8 cellular contexts compared by ENCODE assay signal in the genomic region with DNA sequence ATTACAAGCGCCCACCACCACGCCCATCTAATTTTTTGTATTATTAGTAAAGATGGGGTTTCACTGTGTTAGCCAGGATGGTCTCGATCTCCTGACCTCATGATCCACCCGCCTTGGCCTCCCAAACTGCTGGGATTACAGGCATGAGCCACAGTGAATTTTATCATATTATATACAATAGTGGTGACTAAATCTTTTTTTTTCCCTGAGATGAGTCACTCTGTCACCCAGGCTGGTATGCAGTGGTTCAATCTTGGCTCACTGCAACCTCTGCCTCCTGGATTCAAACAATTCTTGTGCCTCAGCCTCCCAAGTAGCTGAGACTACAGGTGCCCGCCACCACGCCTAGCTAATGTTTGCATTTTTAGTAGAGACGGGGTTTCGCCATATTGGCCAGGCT. TPM values are rescaled to one million over a fixed set of nuclear protein-coding genes. Genes with fewer than 3 reads are reported as not detected.
A peak's percentile ranks its signal among the peaks of the same experiment; 100 is the strongest.
DNase-seq lines count a peak whose midpoint lies in the region; ATAC-seq, FAIRE-seq and TF ChIP-seq lines count a peak whose summit lies in the region.
"Not testable (repeated sequence)": the region's sequence is repeated elsewhere in the genome, so short reads cannot be mapped to it uniquely, and the experiment has no call there.

No MANE protein-coding gene starts in this region.

- not testable (repeated sequence) for H2AFZ ChIP-seq in GM23248; mammary epithelial cell (ENCODE audit: low read depth, low read length); fibroblast of lung (ENCODE audit: low read length)

- H4K20me1 ChIP-seq in GM23248 (ENCODE audit: insufficient read depth); mammary epithelial cell (ENCODE audit: insufficient read depth, low read length); fibroblast of lung (ENCODE audit: control insufficient read depth, extremely low read depth, insufficient read depth, low read length): not testable (repeated sequence)

- H3K9me2 ChIP-seq in GM23248 (ENCODE audit: insufficient read depth) = not testable (repeated sequence)

- H3K27me3 ChIP-seq in GM23248 (replicated peaks; ENCODE audit: insufficient read depth); adipocyte (replicated peaks; ENCODE audit: control insufficient read depth, insufficient read depth, low read length); mammary epithelial cell (ENCODE audit: insufficient read depth, low read length); fibroblast of lung (ENCODE audit: control insufficient read depth, insufficient read depth, low read length): not testable (repeated sequence)

- ATAC-seq in A549 = peak in 1 of 2 experiments; percentile 46; a peak in 1 of 6 replicates

- not testable (repeated sequence) for TF ChIP-seq RAD21 in A549 (conservative IDR thresholded peaks at IDR 0.05 in 1 of 2, IDR thresholded peaks at IDR 0.05 in 1 of 2)

- dilution Hi-C loops in mammary epithelial cell (cut with HindIII; ENCODE audit: low sequenced_read_pairs) = not testable (repeated sequence)

- H3K27ac ChIP-seq in A549; GM23248; mammary epithelial cell (ENCODE audit: insufficient read depth, low read depth, low read length); fibroblast of lung (ENCODE audit: insufficient read depth, low read length): not testable (repeated sequence)

- not testable (repeated sequence) for TF ChIP-seq POLR2A in A549 (IDR thresholded peaks at IDR 0.05; ENCODE audit: low read length)

- intact Hi-C loops in mammary epithelial cell (cut with micrococcal nuclease) = not testable (repeated sequence)

- in situ Hi-C loops in GM23248 (cut with MboI); mammary epithelial cell (cut with MboI; ENCODE audit: low sequenced_read_pairs in 2 of 2): not testable (repeated sequence)

- not testable (repeated sequence) for TF ChIP-seq EP300 in A549 (IDR thresholded peaks at IDR 0.05)

- not testable (repeated sequence) for H3K4me1 ChIP-seq in A549; GM23248 (ENCODE audit: insufficient read depth); adipocyte (ENCODE audit: control insufficient read depth, insufficient read depth, low read length); mammary epithelial cell (ENCODE audit: insufficient read depth, low read length); fibroblast of lung (ENCODE audit: control insufficient read depth, extremely low read depth, insufficient read depth, low read length)

- not testable (repeated sequence) for H3K4me3 ChIP-seq in A549; GM23248; adipocyte (ENCODE audit: low read length); mammary epithelial cell (replicated peaks in 1 of 3; ENCODE audit: insufficient read depth in 1 of 3, low read depth in 2 of 3, low read length in 3 of 3); fibroblast of lung (replicated peaks in 1 of 4; ENCODE audit: control extremely low read depth in 1 of 4, insufficient read depth in 1 of 4, low read depth in 3 of 4, low read length in 4 of 4)

- not testable (repeated sequence) for H3K9ac ChIP-seq in GM23248; adipocyte (ENCODE audit: low read length); mammary epithelial cell (ENCODE audit: insufficient read depth, low read length); fibroblast of lung (ENCODE audit: insufficient read depth, low read length)

- FAIRE-seq in A549 (lab: Jason Lieb, UNC) = not testable (repeated sequence)

- H3F3A ChIP-seq in GM23248 (ENCODE audit: insufficient read depth) = not testable (repeated sequence)

- BruUV-seq in mammary epithelial cell (replicated peaks; lab: Mats Ljungman, UMichigan) = not testable (repeated sequence)

- DNase-seq in A549 (ENCODE audit: low read depth in 1 of 2, low spot score in 1 of 2) (peak in 1 of 2 experiments; percentile 15), GM23248 (peak; percentile 48), LHCN-M2 (ENCODE audit: low read depth) (peak; percentile 38), RPMI7951 (ENCODE audit: low read depth) (peak; percentile 15), adipocyte (ENCODE audit: low read depth) (peak; percentile 3), mammary epithelial cell (peak; percentile 43), fibroblast of lung (ENCODE audit: low read depth in 2 of 2) (peak; percentile 18 to 38), iris pigment epithelial cell (ENCODE audit: low read depth) (peak; percentile 51)

- not testable (repeated sequence) for H3K9me3 ChIP-seq in A549; GM23248 (ENCODE audit: low read depth); adipocyte (ENCODE audit: control insufficient read depth, low read length); mammary epithelial cell (replicated peaks; ENCODE audit: insufficient read depth, low read length); fibroblast of lung (ENCODE audit: control insufficient read depth, insufficient read depth, low read depth, low read length)

- H3K4me2 ChIP-seq in A549; GM23248 (ENCODE audit: unreplicated experiment); mammary epithelial cell (ENCODE audit: insufficient read depth, low read depth, low read length); fibroblast of lung (ENCODE audit: extremely low read depth, insufficient read depth, low read length): not testable (repeated sequence)

- not testable (repeated sequence) for H3K79me2 ChIP-seq in GM23248 (ENCODE audit: insufficient read depth); mammary epithelial cell (ENCODE audit: insufficient read depth, low read length); fibroblast of lung (ENCODE audit: control insufficient read depth, insufficient read depth, low read length)

- 95% methylated on average over 8 of the region's 8 CpGs for WGBS in A549 (ENCODE audit: missing lambda C conversion rate)
- 97 to 98% methylated on average over 8 of the region's 8 CpGs for WGBS in GM23248 (ENCODE audit: low coverage in 1 of 2, low lambda C conversion rate in 2 of 2, missing lambda C conversion rate in 2 of 2), 2 experiments
- 98% methylated on average over 7 of the region's 8 CpGs for WGBS in mammary epithelial cell (ENCODE audit: low coverage, missing lambda C conversion rate)

- H3K36me3 ChIP-seq in GM23248 (ENCODE audit: low read depth) = peaks cover 11% of the 10 kb centered on the region; the same call in 1 of the 2 replicates
- H3K36me3 ChIP-seq in adipocyte (ENCODE audit: control insufficient read depth, insufficient read depth, low read length, severe bottlenecking) = peaks cover 76% of the 10 kb centered on the region
- H3K36me3 ChIP-seq in mammary epithelial cell (ENCODE audit: insufficient read depth, low read length); fibroblast of lung (ENCODE audit: control insufficient read depth, insufficient read depth, low read length): not testable (repeated sequence)

- CTCF ChIA-PET in A549 (lab: Yijun Ruan, JAX) = interaction anchor here (0.7 to 1.2 kb wide), 3 partner anchors 9 to 223 kb away, joined by 3 read pairs; no protein-coding TSS in a partner anchor
- CTCF ChIA-PET in mammary epithelial cell (lab: Charles Lee; ENCODE audit: low non-redundant PET) = not testable (repeated sequence)

- not testable (repeated sequence) for TF ChIP-seq CTCF in A549 (IDR thresholded peaks at IDR 0.05); mammary epithelial cell (conservative IDR thresholded peaks at IDR 0.05 in 1 of 2, IDR thresholded peaks at IDR 0.05 in 1 of 2; ENCODE audit: extremely low read depth in 1 of 2, insufficient read depth in 1 of 2, low read depth in 1 of 2, low read length in 2 of 2); fibroblast of lung (conservative IDR thresholded peaks at IDR 0.05 in 1 of 2, IDR thresholded peaks at IDR 0.05 in 1 of 2; ENCODE audit: low read depth in 1 of 2, low read length in 2 of 2)

- POLR2A ChIA-PET in A549 (lab: Yijun Ruan, JAX) = not testable (repeated sequence)

RNA-seq across cellular contexts. Expression of a gene that starts 22.5 kb away (rescaled TPM):
- polyA plus RNA-seq in A549 (2011; rRNA removed) = 8.8 and 11.5 TPM in 2 replicates
- 2.0 and 2.3 TPM in 2 replicates for polyA plus RNA-seq in A549 (2012; cell fraction: cytosol; rRNA removed)
- polyA plus RNA-seq in A549 (2012; cell fraction: nucleus; rRNA removed) = 2.9 and 5.8 TPM in 2 replicates
- polyA plus RNA-seq in A549 (2017; fragmentation: RNase III; extraction: RNeasy Plus Mini Kit Qiagen cat#74134 plus additional on column Dnase treatment) = 8.0 to 8.2 TPM (median 8.0 TPM) in 3 replicates
- polyA minus RNA-seq in A549 (2011; rRNA and poly(A)+ RNA removed) = 9.7 and 11.9 TPM in 2 replicates
- total RNA-seq in GM23248 (2014; rRNA removed; shearing (Covaris generic)) = 4.0 and 5.8 TPM in 2 replicates
- 1.8 and 2.2 TPM in 2 replicates for polyA plus RNA-seq in GM23248 (2016; fragmentation: Nextera tagmentation; extraction: Ambion mirVana)
- 15.7 and 17.0 TPM in 2 replicates for total RNA-seq in LHCN-M2 (2014; rRNA removed)
- polyA plus RNA-seq in LHCN-M2 (2012) = 2.1 TPM
- total RNA-seq in RPMI7951 (2014; rRNA removed; shearing (Covaris generic)) = 10.7 and 12.7 TPM in 2 replicates
- 10 to 100 TPM; 10.2 to 13.2 TPM for total RNA-seq in mammary epithelial cell
- 4.9 TPM for polyA plus RNA-seq in mammary epithelial cell
- 8.3 TPM for polyA minus RNA-seq in mammary epithelial cell
- 2.6 and 4.0 TPM in 2 replicates for total RNA-seq in fibroblast of lung
- polyA plus RNA-seq in fibroblast of lung = 6.6 and 8.1 TPM in 2 replicates
- 3.7 and 4.7 TPM in 2 replicates for polyA plus RNA-seq in fibroblast of lung (2012)
- polyA minus RNA-seq in fibroblast of lung (ENCODE audit: low replicate concordance) = 1.3 and 1.6 TPM in 2 replicates

RNA-seq across cellular contexts. Expression of a gene that starts 41.9 kb away (rescaled TPM):
- polyA plus RNA-seq in A549 (2011; rRNA removed) = 33.9 and 35.0 TPM in 2 replicates
- polyA plus RNA-seq in A549 (2012; cell fraction: cytosol; rRNA removed) = 5.2 and 5.8 TPM in 2 replicates
- 8.5 and 13.6 TPM in 2 replicates for polyA plus RNA-seq in A549 (2012; cell fraction: nucleus; rRNA removed)
- 12.5 to 14.0 TPM (median 12.7 TPM) in 3 replicates for polyA plus RNA-seq in A549 (2017; fragmentation: RNase III; extraction: RNeasy Plus Mini Kit Qiagen cat#74134 plus additional on column Dnase treatment)
- polyA minus RNA-seq in A549 (2011; rRNA and poly(A)+ RNA removed) = 40.2 and 44.4 TPM in 2 replicates
- total RNA-seq in GM23248 (2014; rRNA removed; shearing (Covaris generic)) = 7.8 and 10.5 TPM in 2 replicates
- polyA plus RNA-seq in GM23248 (2016; fragmentation: Nextera tagmentation; extraction: Ambion mirVana) = 2.9 and 3.2 TPM in 2 replicates
- total RNA-seq in LHCN-M2 (2014; rRNA removed) = 12.2 and 15.8 TPM in 2 replicates
- polyA plus RNA-seq in LHCN-M2 (2012) = 2.4 TPM
- total RNA-seq in RPMI7951 (2014; rRNA removed; shearing (Covaris generic)) = 9.6 and 9.9 TPM in 2 replicates
- 10 to 100 TPM; 14.4 to 20.3 TPM for total RNA-seq in mammary epithelial cell
- polyA plus RNA-seq in mammary epithelial cell = 5.5 TPM
- polyA minus RNA-seq in mammary epithelial cell = 16.2 TPM
- 16.0 and 17.2 TPM in 2 replicates for total RNA-seq in fibroblast of lung
- 8.9 and 9.3 TPM in 2 replicates for polyA plus RNA-seq in fibroblast of lung
- polyA plus RNA-seq in fibroblast of lung (2012) = 3.9 and 4.1 TPM in 2 replicates
- polyA minus RNA-seq in fibroblast of lung (ENCODE audit: low replicate concordance) = 3.5 and 5.6 TPM in 2 replicates
